In genomic region chr6:132126150-132126549, GRCh38 we compare ENCODE assay signal across 28 cellular contexts.
"Had no signal": no experiment of that assay in that cellular context is flagged by ENCODE, and none has a peak within 500 bp of the region (broad histone marks: within the 10 kb centered on the region; RNA-seq: fewer than 3 reads in every experiment).

No MANE protein-coding gene starts in this region.

- H3K27ac ChIP-seq: coronary artery, dorsolateral prefrontal cortex, esophagus muscularis mucosa, left ventricle myocardium inferior, upper lobe of left lung, vagina had no signal

- H3K36me3 ChIP-seq: esophagus muscularis mucosa, left ventricle myocardium inferior, upper lobe of left lung, vagina had no signal

- DNase-seq: activated CD4-positive, alpha-beta T cell treated with anti-CD3 and anti-CD28 coated beads for 36 hours; activated CD4-positive, CD25-positive, alpha-beta regulatory T cell; activated CD8-positive, alpha-beta memory T cell treated with anti-CD3 and anti-CD28 coated beads, Interleukin-2, amount 10 ng/mL, durations not matched to agents 7 days and 5 days; activated CD8-positive, alpha-beta T cell treated with anti-CD3 and anti-CD28 coated beads, Interleukin-2, amount 10 ng/mL, durations not matched to agents 7 days and 5 days; activated naive CD4-positive, alpha-beta T cell; activated T-cell treated with anti-CD3 and anti-CD28 coated beads, Interleukin-2, amount 50 U/mL, for 72 hours; dorsolateral prefrontal cortex; effector memory CD8-positive, alpha-beta T cell; foreskin melanocyte; islet precursor cell; left ventricle myocardium inferior; mesendoderm; natural killer cell; posterior cingulate gyrus; small intestine; stimulated activated CD4-positive, alpha-beta T cell treated with anti-CD3 and anti-CD28 coated beads, Interleukin-4, amount 100 ng/mL, for 4 hours; stimulated activated CD8-positive, alpha-beta memory T cell treated with anti-CD3 and anti-CD28 coated beads, Interleukin-4, amount 100 ng/mL, for 48 hours; stimulated activated naive CD8-positive, alpha-beta T cell treated with anti-CD3 and anti-CD28 coated beads, Interleukin-15, amount 100 ng/mL, for 72 hours; substantia nigra; T-helper 2 cell; upper lobe of left lung had no signal

- H3K9me3 Mint-ChIP-seq: activated naive CD4-positive, alpha-beta T cell treated with anti-CD3 and anti-CD28 coated beads, Interleukin-2, amount 50 U/mL, for 72 hours; activated T-cell treated with anti-CD3 and anti-CD28 coated beads, Interleukin-2, amount 50 U/mL, for 72 hours; stimulated activated memory B cell treated with anti-CD40 and anti-IgM and Interleukin-4, amounts not matched to agents 10 μg/mL and 1 μg/mL and 100 μg/mL, for 72 hours; stimulated activated naive CD8-positive, alpha-beta T cell treated with anti-CD3 and anti-CD28 coated beads, Interleukin-15, amount 100 ng/mL, for 72 hours had no signal

- H3K36me3 Mint-ChIP-seq: activated CD8-positive, alpha-beta memory T cell treated with anti-CD3 and anti-CD28 coated beads, Interleukin-2, amount 10 ng/mL, durations not matched to agents 7 days and 5 days; activated naive CD4-positive, alpha-beta T cell treated with anti-CD3 and anti-CD28 coated beads, Interleukin-2, amount 50 U/mL, for 72 hours; natural killer cell; stimulated activated memory B cell treated with anti-CD40 and anti-IgM and Interleukin-4, amounts not matched to agents 10 μg/mL and 1 μg/mL and 100 μg/mL, for 72 hours had no signal

- H3K4me1 Mint-ChIP-seq: activated CD4-positive, alpha-beta T cell treated with anti-CD3 and anti-CD28 coated beads for 36 hours; activated CD8-positive, alpha-beta memory T cell treated with anti-CD3 and anti-CD28 coated beads, Interleukin-2, amount 10 ng/mL, durations not matched to agents 7 days and 5 days; natural killer cell; stimulated activated naive CD8-positive, alpha-beta T cell treated with anti-CD3 and anti-CD28 coated beads, Interleukin-15, amount 100 ng/mL, for 72 hours had no signal

- H3K9me3 ChIP-seq: esophagus muscularis mucosa, left ventricle myocardium inferior, upper lobe of left lung, vagina had no signal

- H3K27me3 ChIP-seq: dorsolateral prefrontal cortex, esophagus muscularis mucosa, upper lobe of left lung, vagina had no signal

- H3K4me3 ChIP-seq: coronary artery, dorsolateral prefrontal cortex, esophagus muscularis mucosa, left ventricle myocardium inferior, lung, upper lobe of left lung, vagina had no signal

- H3K4me1 ChIP-seq: upper lobe of left lung had no signal

- ATAC-seq: activated CD4-positive, alpha-beta T cell treated with anti-CD3 and anti-CD28 coated beads for 36 hours; activated CD8-positive, alpha-beta memory T cell treated with anti-CD3 and anti-CD28 coated beads, Interleukin-2, amount 10 ng/mL, durations not matched to agents 7 days and 5 days; activated CD8-positive, alpha-beta T cell treated with anti-CD3 and anti-CD28 coated beads, Interleukin-2, amount 10 ng/mL, durations not matched to agents 7 days and 5 days; activated naive CD4-positive, alpha-beta T cell treated with anti-CD3 and anti-CD28 coated beads, Interleukin-2, amount 50 U/mL, for 72 hours; activated T-cell treated with anti-CD3 and anti-CD28 coated beads, Interleukin-2, amount 50 U/mL, for 72 hours; effector memory CD8-positive, alpha-beta T cell; natural killer cell; sciatic nerve; stimulated activated memory B cell treated with anti-CD40 and anti-IgM and Interleukin-4, amounts not matched to agents 10 μg/mL and 1 μg/mL and 100 μg/mL, for 72 hours; stimulated activated naive CD8-positive, alpha-beta T cell treated with anti-CD3 and anti-CD28 coated beads, Interleukin-15, amount 100 ng/mL, for 72 hours had no signal

- H3K27ac Mint-ChIP-seq: activated CD4-positive, alpha-beta T cell treated with anti-CD3 and anti-CD28 coated beads for 36 hours; activated CD8-positive, alpha-beta memory T cell treated with anti-CD3 and anti-CD28 coated beads, Interleukin-2, amount 10 ng/mL, durations not matched to agents 7 days and 5 days; activated CD8-positive, alpha-beta T cell treated with anti-CD3 and anti-CD28 coated beads, Interleukin-2, amount 10 ng/mL, durations not matched to agents 7 days and 5 days; activated naive CD4-positive, alpha-beta T cell treated with anti-CD3 and anti-CD28 coated beads, Interleukin-2, amount 50 U/mL, for 72 hours; activated T-cell treated with anti-CD3 and anti-CD28 coated beads, Interleukin-2, amount 50 U/mL, for 72 hours; effector memory CD8-positive, alpha-beta T cell; natural killer cell; stimulated activated memory B cell treated with anti-CD40 and anti-IgM and Interleukin-4, amounts not matched to agents 10 μg/mL and 1 μg/mL and 100 μg/mL, for 72 hours; stimulated activated naive CD8-positive, alpha-beta T cell treated with anti-CD3 and anti-CD28 coated beads, Interleukin-15, amount 100 ng/mL, for 72 hours had no signal

- H3K4me3 Mint-ChIP-seq: activated CD4-positive, alpha-beta T cell treated with anti-CD3 and anti-CD28 coated beads for 36 hours; activated CD8-positive, alpha-beta memory T cell treated with anti-CD3 and anti-CD28 coated beads, Interleukin-2, amount 10 ng/mL, durations not matched to agents 7 days and 5 days; activated CD8-positive, alpha-beta T cell treated with anti-CD3 and anti-CD28 coated beads, Interleukin-2, amount 10 ng/mL, durations not matched to agents 7 days and 5 days; activated T-cell treated with anti-CD3 and anti-CD28 coated beads, Interleukin-2, amount 50 U/mL, for 72 hours; effector memory CD8-positive, alpha-beta T cell; natural killer cell; stimulated activated memory B cell treated with anti-CD40 and anti-IgM and Interleukin-4, amounts not matched to agents 10 μg/mL and 1 μg/mL and 100 μg/mL, for 72 hours; stimulated activated naive CD8-positive, alpha-beta T cell treated with anti-CD3 and anti-CD28 coated beads, Interleukin-15, amount 100 ng/mL, for 72 hours had no signal
